Comparison of ENCODE assay signal across 13 cellular contexts in the genomic region with DNA sequence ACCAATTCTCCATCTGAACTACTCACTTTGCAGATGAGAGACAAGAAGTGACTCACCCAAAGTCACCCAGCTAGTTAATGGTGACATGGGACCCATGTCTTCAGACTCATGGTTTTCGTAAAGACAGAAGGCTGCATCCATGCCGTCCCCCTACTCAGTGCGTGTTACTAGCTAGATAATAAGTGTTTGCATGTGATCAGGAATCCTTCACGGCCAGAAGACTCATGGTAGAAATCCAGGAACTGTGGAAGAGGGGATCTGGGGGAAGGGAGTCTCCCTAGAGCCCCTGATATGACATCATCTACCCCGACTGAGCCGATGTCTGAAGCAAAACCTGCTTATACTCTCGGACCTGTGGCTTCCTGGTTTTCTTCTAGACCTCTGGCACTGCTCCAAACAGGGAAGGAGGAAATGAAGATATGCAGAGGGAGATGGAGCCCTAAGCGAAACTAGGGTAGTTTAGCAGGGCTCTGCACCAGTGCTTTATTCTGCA. TPM values are rescaled to one million over a fixed set of nuclear protein-coding genes. Genes with fewer than 3 reads are reported as not detected.
DNase-seq lines count a peak whose midpoint lies in the region; ATAC-seq and TF ChIP-seq lines count a peak whose summit lies in the region.
"Had no signal": no experiment of that assay in that cellular context is flagged by ENCODE, and none has a peak within 500 bp of the region (broad histone marks: within the 10 kb centered on the region; RNA-seq: fewer than 3 reads in every experiment).

No MANE protein-coding gene starts in this region.

- TF ChIP-seq POLR2A in suprapubic skin (IDR thresholded peaks at IDR 0.05) = no peak

- H3K27ac ChIP-seq in SJCRH30 (no peak overlapping the region), suprapubic skin (no peak overlapping the region)

- H3K4me3 ChIP-seq in SJCRH30 (no peak overlapping the region), suprapubic skin (no peak overlapping the region)

- peak; percentile 63 for DNase-seq in COLO668 (lab: John Stamatoyannopoulos, UW; ENCODE audit: unreplicated experiment)
- DNase-seq in M059J (ENCODE audit: low read depth) = peak; percentile 53
- DNase-seq in SJCRH30 = peak; percentile 46 to 67
- peak; percentile 61 for DNase-seq in left kidney (ENCODE audit: low read depth, low spot score)
- DNase-seq in suprapubic skin (ENCODE audit: low spot score in 2 of 2) = no peak
- no peak for DNase-seq in AG08396 (ENCODE audit: low spot score)
- DNase-seq: GOT3; hypothalamus; stimulated activated CD4-positive, alpha-beta T cell treated with anti-CD3 and anti-CD28 coated beads, Interleukin-12 subunit alpha, Interleukin-12 subunit beta, amount 100 ng/mL, for 4 hours; stimulated activated naive B cell treated with anti-CD40 and anti-IgM and Interleukin-4, amounts not matched to agents 10 μg/mL and 1 μg/mL and 100 μg/mL, for 72 hours had no signal

- TF ChIP-seq CTCF in suprapubic skin (IDR thresholded peaks at IDR 0.05) = no peak

- no peak for TF ChIP-seq EP300 in suprapubic skin (IDR thresholded peaks at IDR 0.05)

- H3K36me3 ChIP-seq in SJCRH30 (no peaks in the 10 kb centered on the region), suprapubic skin (no peaks in the 10 kb centered on the region)

- H3K4me1 ChIP-seq in SJCRH30 = 0 out of 2 replicates have a peak, but pooled peaks cover 2% of the 10 kb centered on the region
- no peaks in the 10 kb centered on the region for H3K4me1 ChIP-seq in suprapubic skin

- 0 out of 2 replicates have a peak, but pooled peaks cover 3% of the 10 kb centered on the region for H3K27me3 ChIP-seq in SJCRH30
- no peaks in the 10 kb centered on the region for H3K27me3 ChIP-seq in suprapubic skin

- 57% methylated on average over 8 of the region's 8 CpGs for WGBS in suprapubic skin

- ATAC-seq in GM21390 (IDR thresholded peaks at IDR 0.05; ENCODE audit: unreplicated experiment) (no peak), GM21825 (IDR thresholded peaks at IDR 0.05; ENCODE audit: unreplicated experiment) (no peak)
- ATAC-seq: stimulated activated naive B cell treated with anti-CD40 and anti-IgM and Interleukin-4, amounts not matched to agents 10 μg/mL and 1 μg/mL and 100 μg/mL, for 72 hours had no signal

- H3K9me3 ChIP-seq in SJCRH30 (replicated peaks) (no peaks in the 10 kb centered on the region), suprapubic skin (no peaks in the 10 kb centered on the region)

RNA-seq across cellular contexts. Expression of a gene that starts 3.3 kb away (rescaled TPM):
- not detected in 2 replicates for total RNA-seq in M059J (2014; rRNA removed; shearing (Covaris generic))
- total RNA-seq in SJCRH30 (2014; rRNA removed; shearing (Covaris generic)) = 0.05 TPM in 1 of 2 replicates, not detected in the other
- total RNA-seq in suprapubic skin = 1 to 10 TPM in 1 of 4 donors, not detected in 3; 2.0 TPM
- total RNA-seq: activated T-helper 1 cell treated with anti-CD3 and anti-CD28 coated beads, Interleukin-12 subunit alpha, Interleukin-12 subunit beta, Interleukin-2, Interleukin-4 antibody, amounts not matched to agents 30 ng/mL and 10 ng/mL and 1 ng/mL, durations not matched to agents 14 hours and 24 hours and 36 hours had no signal

RNA-seq across cellular contexts. Expression of a gene that starts 24.4 kb away (rescaled TPM):
- total RNA-seq in M059J (2014; rRNA removed; shearing (Covaris generic)) = 50.8 and 61.0 TPM in 2 replicates
- 74.3 and 74.4 TPM in 2 replicates for total RNA-seq in SJCRH30 (2014; rRNA removed; shearing (Covaris generic))
- total RNA-seq in suprapubic skin = 10 to 100 TPM; 13.6 to 21.3 (median 17.6) TPM

RNA-seq across cellular contexts. Expression of a gene that starts 24.5 kb away (rescaled TPM):
- 72.0 and 80.5 TPM in 2 replicates for total RNA-seq in M059J (2014; rRNA removed; shearing (Covaris generic))
- total RNA-seq in SJCRH30 (2014; rRNA removed; shearing (Covaris generic)) = 76.2 and 82.6 TPM in 2 replicates
- total RNA-seq in suprapubic skin = 10 to 100 TPM; 18.8 to 21.9 (median 20.4) TPM

RNA-seq across cellular contexts. Expression of a gene that starts 40.2 kb away (rescaled TPM):
- 0.22 and 0.32 TPM in 2 replicates for total RNA-seq in M059J (2014; rRNA removed; shearing (Covaris generic))
- total RNA-seq in SJCRH30 (2014; rRNA removed; shearing (Covaris generic)) = 0.77 and 0.79 TPM in 2 replicates
- 1 to 10 TPM; 1.2 to 3.5 (median 1.7) TPM for total RNA-seq in suprapubic skin

RNA-seq across cellular contexts. Expression of a gene that starts 49.5 kb away (rescaled TPM):
- total RNA-seq in M059J (2014; rRNA removed; shearing (Covaris generic)) = not detected in 2 replicates
- total RNA-seq in SJCRH30 (2014; rRNA removed; shearing (Covaris generic)) = 0.10 and 0.15 TPM in 2 replicates
- total RNA-seq in suprapubic skin = 10 to 100 TPM in 3 of 4 donors, 1 to 10 TPM in 1; 8.3 to 37.3 (median 30.8) TPM

Comparison
In these comparisons a context has a peak if more than half of its experiments do, and no peak if none do; other contexts are left out.
1. DNase-seq: peak in COLO668 (single experiment), M059J (single experiment), SJCRH30 (2 of 2) and left kidney (single experiment); none in suprapubic skin (0 of 2) and AG08396 (single experiment).